Comparison of ENCODE assay signal across 9 cellular contexts in genomic region chr9:27888661-27889295, GRCh38.
DNase-seq lines count a peak whose midpoint lies in the region; ATAC-seq and TF ChIP-seq lines count a peak whose summit lies in the region.
"Had no signal": no experiment of that assay in that cellular context is flagged by ENCODE, and none has a peak within 500 bp of the region (broad histone marks: within the 10 kb centered on the region; RNA-seq: fewer than 3 reads in every experiment).

No MANE protein-coding gene starts in this region.

- no peaks in the 10 kb centered on the region for H3K79me2 ChIP-seq in neural progenitor cell (ENCODE audit: low read depth)

- CTCF ChIA-PET in AG04450 (lab: Charles Lee) = no interaction called here

- POLR2A ChIA-PET in AG04450 (lab: Yijun Ruan, JAX) = no interaction called here

- no peaks in the 10 kb centered on the region for H3K36me3 ChIP-seq in neural progenitor cell

- peaks cover 14% of the 10 kb centered on the region for H3K9me3 Mint-ChIP-seq in neural progenitor cell

- DNase-seq in AG04450 (ENCODE audit: low read depth, low spot score) (no peak), NCI-H460 (ENCODE audit: extremely low read depth, low read depth) (peak; percentile 1), astrocyte of the cerebellum (ENCODE audit: low read depth) (no peak), neural progenitor cell (ENCODE audit: low spot score) (no peak), amniotic stem cell (lab: John Stamatoyannopoulos, UW) (no peak)
- DNase-seq in effector CD4-positive, alpha-beta T cell = no peak

- H3K27me3 Mint-ChIP-seq in neural progenitor cell (ENCODE audit: insufficient read depth, low read depth) = no peaks in the 10 kb centered on the region

- no peaks in the 10 kb centered on the region for H4K20me1 ChIP-seq in neural progenitor cell (ENCODE audit: low read depth)

- H3F3A ChIP-seq in neural progenitor cell (ENCODE audit: low read depth) = no peaks in the 10 kb centered on the region

- H3K27ac Mint-ChIP-seq in neural progenitor cell = no peak overlapping the region
- H3K27ac Mint-ChIP-seq: IgD-negative memory B cell had no signal

- H3K9ac ChIP-seq in neural progenitor cell = no peak overlapping the region

- no peaks in the 10 kb centered on the region for H3K4me1 Mint-ChIP-seq in neural progenitor cell
- H3K4me1 Mint-ChIP-seq: IgD-negative memory B cell had no signal

- no peak overlapping the region for H3K4me2 ChIP-seq in neural progenitor cell

- in situ Hi-C loops in astrocyte of the cerebellum (cut with HindIII; ENCODE audit: low sequenced_read_pairs) = no loop called here

- no peak overlapping the region for H2AFZ ChIP-seq in neural progenitor cell (replicated peaks)

- no peak overlapping the region for H3K4me3 ChIP-seq in AG04450 (ENCODE audit: low read depth, low read length)
- H3K4me3 ChIP-seq in astrocyte of the cerebellum (ENCODE audit: low read depth, low read length) = no peak overlapping the region
- no peak overlapping the region for H3K4me3 ChIP-seq in neural progenitor cell

- no peak overlapping the region for H3K4me3 Mint-ChIP-seq in neural progenitor cell
- H3K4me3 Mint-ChIP-seq: IgD-negative memory B cell had no signal

- H3K36me3 Mint-ChIP-seq in neural progenitor cell = no peaks in the 10 kb centered on the region
- H3K36me3 Mint-ChIP-seq: IgD-negative memory B cell had no signal

- ATAC-seq in GM18498 (IDR thresholded peaks at IDR 0.05; ENCODE audit: unreplicated experiment) = peak; percentile 98
- peak; percentile 99 for ATAC-seq in HG02623 (IDR thresholded peaks at IDR 0.05; ENCODE audit: unreplicated experiment)

- no peaks in the 10 kb centered on the region for H3K27me3 ChIP-seq in AG04450 (ENCODE audit: control insufficient read depth, insufficient read depth, low read length)
- H3K27me3 ChIP-seq in neural progenitor cell = no peaks in the 10 kb centered on the region

- no peaks in the 10 kb centered on the region for H3K4me1 ChIP-seq in neural progenitor cell

- H3K9me3 ChIP-seq in AG04450 (ENCODE audit: control insufficient read depth, insufficient read depth, low read length) (no peaks in the 10 kb centered on the region; the same call in 1 of the 2 replicates), neural progenitor cell (ENCODE audit: low read depth) (no peaks in the 10 kb centered on the region)

- TF ChIP-seq CTCF in AG04450 (IDR thresholded peaks at IDR 0.05; ENCODE audit: low read depth, low read length) (peak; percentile 61), astrocyte of the cerebellum (IDR thresholded peaks at IDR 0.05; ENCODE audit: low read depth, low read length, missing control alignments) (peak; percentile 58), neural progenitor cell (IDR thresholded peaks at IDR 0.05) (peak; percentile 62)

- H3K27ac ChIP-seq in AG04450 (ENCODE audit: low read depth, low read length) (no peak overlapping the region), neural progenitor cell (no peak overlapping the region)
